In genomic region chr5:139513434-139513833, GRCh38 we compare ENCODE assay signal across 8 cellular contexts. TPM values are rescaled to one million over a fixed set of nuclear protein-coding genes. Genes with fewer than 3 reads are reported as not detected.
DNase-seq lines count a peak whose midpoint lies in the region; ATAC-seq, FAIRE-seq and TF ChIP-seq lines count a peak whose summit lies in the region.
"Not testable (repeated sequence)": the region's sequence is repeated elsewhere in the genome, so short reads cannot be mapped to it uniquely, and the experiment has no call there.

No MANE protein-coding gene starts in this region.

- WGBS in HepG2 (ENCODE audit: low lambda C conversion rate) = 82% methylated on average over 5 of the region's 5 CpGs

- TF ChIP-seq EP300 in HepG2 (IDR thresholded peaks at IDR 0.05; ENCODE audit: low read depth in 2 of 2, low read length in 2 of 2); HepG2 (CRISPR knock-in tag; IDR thresholded peaks at IDR 0.05; ENCODE audit: borderline replicate concordance): not testable (repeated sequence)

- H3K4me1 ChIP-seq in KMS-11 (ENCODE audit: low read depth, poor library complexity, severe bottlenecking) = peaks cover 50% of the 10 kb centered on the region
- H3K4me1 ChIP-seq in OCI-LY3 (ENCODE audit: low read length) = peaks cover 29% of the 10 kb centered on the region
- peaks cover 13% of the 10 kb centered on the region for H3K4me1 ChIP-seq in HepG2 (ENCODE audit: insufficient read depth, low read length)

- not testable (repeated sequence) for H3K9me3 ChIP-seq in OCI-LY3 (ENCODE audit: insufficient read depth, low read length); HepG2 (ENCODE audit: low read length)

- intact Hi-C loops in HepG2 (cut with micrococcal nuclease; ENCODE audit: unreplicated experiment) = loop anchor here (1.0 kb wide), 1 partner anchor 91 kb away; no protein-coding TSS in a partner anchor

- H3K9ac ChIP-seq in KMS-11; OCI-LY3 (ENCODE audit: low read length); HepG2 (ENCODE audit: insufficient read depth, low read depth, low read length): not testable (repeated sequence)

- H3K79me2 ChIP-seq in KMS-11 (ENCODE audit: insufficient read depth, low read depth); OCI-LY3 (ENCODE audit: low read length); HepG2 (ENCODE audit: insufficient read depth, low read length): not testable (repeated sequence)

- TF ChIP-seq POLR2A in HepG2 (IDR thresholded peaks at IDR 0.05; ENCODE audit: insufficient read depth in 1 of 2, low read depth in 2 of 2, low read length in 2 of 2) = not testable (repeated sequence)

- ATAC-seq in HepG2 = peak; percentile 75

- in situ Hi-C loops in HepG2 (cut with HindIII; ENCODE audit: extremely low pct_ligation_motif_present, low pct_unique_long_range_greater_than_20kb) = not testable (repeated sequence)

- not testable (repeated sequence) for H3K27ac ChIP-seq in KMS-11; OCI-LY3 (ENCODE audit: low read length); HepG2 (ENCODE audit: extremely low read length, insufficient read depth, low read length)

- POLR2A ChIA-PET in HepG2 (lab: Yijun Ruan, JAX) = interaction anchor here (0.9 to 2.4 kb wide), 6 partner anchors 8 to 91 kb away, joined by 3 to 23 read pairs (median 3); partner anchors contain the start of genes DNAJC18 and UBE2D2

- TF ChIP-seq CTCF in GM20000 (IDR thresholded peaks at IDR 0.05; ENCODE audit: extremely low read depth, missing control alignments) (peak; percentile 80), KMS-11 (conservative IDR thresholded peaks at IDR 0.05; ENCODE audit: low read depth, low read length) (peak; percentile 78), OCI-LY3 (IDR thresholded peaks at IDR 0.05; ENCODE audit: low read depth, low read length) (peak; percentile 74), HepG2 (CRISPR knock-in tag; IDR thresholded peaks at IDR 0.05) (peak; percentile 94)

- H4K20me1 ChIP-seq in KMS-11 (ENCODE audit: insufficient read depth); OCI-LY3 (ENCODE audit: insufficient read depth, low read length); HepG2 (ENCODE audit: insufficient read depth, low read length): not testable (repeated sequence)

- H3K4me3 ChIP-seq in KMS-11 (IDR thresholded peaks at IDR 0.05; ENCODE audit: insufficient read depth, low read depth, low read length); OCI-LY3 (ENCODE audit: low read length); HepG2 (replicated peaks in 1 of 3; ENCODE audit: insufficient read depth in 1 of 3, low read depth in 2 of 3, low read length in 3 of 3): not testable (repeated sequence)

- CTCF ChIA-PET in HepG2 (lab: Yijun Ruan, JAX; ENCODE audit: low intra/inter-chr PET ratio, low total read pairs) = interaction anchor here (1.3 to 3.2 kb wide), 2 partner anchors 91 to 128 kb away, joined by 4 to 60 read pairs; no protein-coding TSS in a partner anchor

- not testable (repeated sequence) for H2AFZ ChIP-seq in KMS-11 (ENCODE audit: low read depth); HepG2 (ENCODE audit: low read length)
- H2AFZ ChIP-seq in OCI-LY3 (ENCODE audit: low read depth, low read length) = peak overlapping the region; percentile 53; the same call in 1 of the 2 replicates

- DNase-seq in C1 segment of cervical spinal cord (lab: John Stamatoyannopoulos, UW) (peak in 12 of 14 donors; percentile 13 to 74 (median 37)), GM20000 (ENCODE audit: low spot score) (peak; percentile 76), dermis blood vessel endothelial cell (peak; percentile 91), HepG2 (ENCODE audit: low spot score) (peak; percentile 76)
- peak; percentile 28 to 49 (median 45) for DNase-seq in activated CD8-positive, alpha-beta memory T cell treated with anti-CD3 and anti-CD28 coated beads for 48 hours (ENCODE audit: low read depth in 2 of 3, low spot score in 2 of 3)
- peak; percentile 67 to 70 for DNase-seq in stimulated activated CD4-positive, alpha-beta T cell treated with anti-CD3 and anti-CD28 coated beads, Interleukin-2, amount 100 ng/mL, for 48 hours

- not testable (repeated sequence) for H3K27me3 ChIP-seq in KMS-11 (ENCODE audit: insufficient read depth, low read depth); OCI-LY3 (ENCODE audit: low read depth, low read length); HepG2 (ENCODE audit: control insufficient read depth in 1 of 2, insufficient read depth in 2 of 2, low read length in 2 of 2)

- BruUV-seq in HepG2 (replicated peaks; lab: Mats Ljungman, UMichigan) = not testable (repeated sequence)

- not testable (repeated sequence) for H3K36me3 ChIP-seq in KMS-11 (ENCODE audit: insufficient read depth); OCI-LY3 (replicated peaks; ENCODE audit: low read depth, low read length)
- peaks cover 5 to 28% of the 10 kb centered on the region in 2 experiments; a peak in 4 of 5 replicates for H3K36me3 ChIP-seq in HepG2 (replicated peaks in 1 of 2; ENCODE audit: control insufficient read depth in 1 of 2, insufficient read depth in 2 of 2, low read length in 2 of 2)

- TF ChIP-seq RAD21 in HepG2 (CRISPR knock-in tag; IDR thresholded peaks at IDR 0.05) = peak; percentile 83

- peak; percentile 74 for FAIRE-seq in HepG2 (lab: Jason Lieb, UNC)

- not testable (repeated sequence) for H3K4me2 ChIP-seq in KMS-11; HepG2 (ENCODE audit: low read depth, low read length)
- H3K4me2 ChIP-seq in OCI-LY3 (ENCODE audit: low read length) = peak overlapping the region; percentile 21; the same call in 1 of the 2 replicates

RNA-seq across cellular contexts. Expression of gene STING1, which starts 30.9 kb away (rescaled TPM):
- total RNA-seq in dermis blood vessel endothelial cell (36.9 and 69.6 TPM in 2 replicates), HepG2 (2016; rRNA removed; fragmentation: Illumina TruSeq; extraction: Trizol) (0.56 and 1.3 TPM in 2 replicates)
- 0.40 and 0.71 TPM in 2 replicates for total RNA-seq in HepG2 (2016; cell fraction: cytosol; rRNA removed; fragmentation: Illumina TruSeq; extraction: Trizol; ENCODE audit: low read depth)
- 0.59 and 1.8 TPM in 2 replicates for total RNA-seq in HepG2 (2016; cell fraction: insoluble cytoplasmic fraction; rRNA removed; fragmentation: Illumina TruSeq; extraction: Trizol)
- total RNA-seq in HepG2 (2016; cell fraction: membrane; rRNA removed; fragmentation: Illumina TruSeq; extraction: Trizol) = 1.0 and 1.5 TPM in 2 replicates
- total RNA-seq in HepG2 (2016; cell fraction: nucleus; rRNA removed; fragmentation: Illumina TruSeq; extraction: Trizol) = 2.5 and 3.9 TPM in 2 replicates
- polyA plus RNA-seq in HepG2 (2011; rRNA removed) = 4.4 and 5.1 TPM in 2 replicates
- 2.4 and 3.4 TPM in 2 replicates for polyA plus RNA-seq in HepG2 (2011; cell fraction: cytosol; rRNA removed)
- polyA plus RNA-seq in HepG2 (2011; cell fraction: nucleus; rRNA removed) = 22.3 and 29.1 TPM in 2 replicates
- 2.3 and 2.4 TPM in 2 replicates for polyA plus RNA-seq in HepG2 (2012)
- polyA plus RNA-seq in HepG2 (2016; cell fraction: cytosol; fragmentation: Illumina TruSeq; extraction: Trizol; ENCODE audit: low read depth) = 0.61 and 0.71 TPM in 2 replicates
- polyA plus RNA-seq in HepG2 (2016; cell fraction: insoluble cytoplasmic fraction; fragmentation: Illumina TruSeq; extraction: Trizol; ENCODE audit: low read depth) = 1.1 and 1.5 TPM in 2 replicates
- 0.69 and 1.1 TPM in 2 replicates for polyA plus RNA-seq in HepG2 (2016; cell fraction: membrane; fragmentation: Illumina TruSeq; extraction: Trizol; ENCODE audit: low read depth)
- polyA plus RNA-seq in HepG2 (2016; cell fraction: nucleus; fragmentation: Illumina TruSeq; extraction: Trizol; ENCODE audit: insufficient read depth, low read depth) = 4.0 and 5.3 TPM in 2 replicates
- polyA minus RNA-seq in HepG2 (2011; rRNA and poly(A)+ RNA removed; ENCODE audit: low replicate concordance) = 3.6 and 36.7 TPM in 2 replicates
- 2.2 and 3.8 TPM in 2 replicates for polyA minus RNA-seq in HepG2 (2011; cell fraction: cytosol; rRNA and poly(A)+ RNA removed)
- polyA minus RNA-seq in HepG2 (2011; cell fraction: nucleus; rRNA and poly(A)+ RNA removed) = 4.4 and 5.2 TPM in 2 replicates

RNA-seq across cellular contexts. Expression of gene SMIM33, which starts 42.6 kb away (rescaled TPM):
- total RNA-seq in dermis blood vessel endothelial cell = not detected in 2 replicates
- not detected in 2 replicates for total RNA-seq in HepG2 (2016; rRNA removed; fragmentation: Illumina TruSeq; extraction: Trizol)
- total RNA-seq in HepG2 (2016; cell fraction: cytosol; rRNA removed; fragmentation: Illumina TruSeq; extraction: Trizol; ENCODE audit: low read depth) = not detected in 2 replicates
- not detected in 2 replicates for total RNA-seq in HepG2 (2016; cell fraction: insoluble cytoplasmic fraction; rRNA removed; fragmentation: Illumina TruSeq; extraction: Trizol)
- not detected in 2 replicates for total RNA-seq in HepG2 (2016; cell fraction: membrane; rRNA removed; fragmentation: Illumina TruSeq; extraction: Trizol)
- total RNA-seq in HepG2 (2016; cell fraction: nucleus; rRNA removed; fragmentation: Illumina TruSeq; extraction: Trizol) = not detected in 2 replicates
- polyA plus RNA-seq in HepG2 (2011; rRNA removed) = 0.03 TPM in 1 of 2 replicates, not detected in the other
- polyA plus RNA-seq in HepG2 (2011; cell fraction: cytosol; rRNA removed) = not detected in 2 replicates
- not detected in 2 replicates for polyA plus RNA-seq in HepG2 (2011; cell fraction: nucleus; rRNA removed)
- not detected in 2 replicates for polyA plus RNA-seq in HepG2 (2012)
- not detected in 2 replicates for polyA plus RNA-seq in HepG2 (2016; cell fraction: cytosol; fragmentation: Illumina TruSeq; extraction: Trizol; ENCODE audit: low read depth)
- polyA plus RNA-seq in HepG2 (2016; cell fraction: insoluble cytoplasmic fraction; fragmentation: Illumina TruSeq; extraction: Trizol; ENCODE audit: low read depth) = not detected in 2 replicates
- not detected in 2 replicates for polyA plus RNA-seq in HepG2 (2016; cell fraction: membrane; fragmentation: Illumina TruSeq; extraction: Trizol; ENCODE audit: low read depth)
- not detected in 2 replicates for polyA plus RNA-seq in HepG2 (2016; cell fraction: nucleus; fragmentation: Illumina TruSeq; extraction: Trizol; ENCODE audit: insufficient read depth, low read depth)
- polyA minus RNA-seq in HepG2 (2011; rRNA and poly(A)+ RNA removed; ENCODE audit: low replicate concordance) = 0.18 TPM in 1 of 2 replicates, not detected in the other
- not detected in 2 replicates for polyA minus RNA-seq in HepG2 (2011; cell fraction: cytosol; rRNA and poly(A)+ RNA removed)
- polyA minus RNA-seq in HepG2 (2011; cell fraction: nucleus; rRNA and poly(A)+ RNA removed) = not detected in 2 replicates

RNA-seq across cellular contexts. Expression of gene UBE2D2, which starts 47.7 kb away (rescaled TPM):
- 68.5 and 71.6 TPM in 2 replicates for total RNA-seq in dermis blood vessel endothelial cell
- 109 and 118 TPM in 2 replicates for total RNA-seq in HepG2 (2016; rRNA removed; fragmentation: Illumina TruSeq; extraction: Trizol)
- total RNA-seq in HepG2 (2016; cell fraction: cytosol; rRNA removed; fragmentation: Illumina TruSeq; extraction: Trizol; ENCODE audit: low read depth) = 111 and 139 TPM in 2 replicates
- 93.2 and 113 TPM in 2 replicates for total RNA-seq in HepG2 (2016; cell fraction: insoluble cytoplasmic fraction; rRNA removed; fragmentation: Illumina TruSeq; extraction: Trizol)
- 196 and 210 TPM in 2 replicates for total RNA-seq in HepG2 (2016; cell fraction: membrane; rRNA removed; fragmentation: Illumina TruSeq; extraction: Trizol)
- 43.4 and 55.4 TPM in 2 replicates for total RNA-seq in HepG2 (2016; cell fraction: nucleus; rRNA removed; fragmentation: Illumina TruSeq; extraction: Trizol)
- polyA plus RNA-seq in HepG2 (2011; rRNA removed) = 59.9 and 79.1 TPM in 2 replicates
- 23.8 and 37.3 TPM in 2 replicates for polyA plus RNA-seq in HepG2 (2011; cell fraction: cytosol; rRNA removed)
- 22.3 and 35.1 TPM in 2 replicates for polyA plus RNA-seq in HepG2 (2011; cell fraction: nucleus; rRNA removed)
- polyA plus RNA-seq in HepG2 (2012) = 154 and 174 TPM in 2 replicates
- 266 and 332 TPM in 2 replicates for polyA plus RNA-seq in HepG2 (2016; cell fraction: cytosol; fragmentation: Illumina TruSeq; extraction: Trizol; ENCODE audit: low read depth)
- polyA plus RNA-seq in HepG2 (2016; cell fraction: insoluble cytoplasmic fraction; fragmentation: Illumina TruSeq; extraction: Trizol; ENCODE audit: low read depth) = 161 and 175 TPM in 2 replicates
- polyA plus RNA-seq in HepG2 (2016; cell fraction: membrane; fragmentation: Illumina TruSeq; extraction: Trizol; ENCODE audit: low read depth) = 293 and 345 TPM in 2 replicates
- polyA plus RNA-seq in HepG2 (2016; cell fraction: nucleus; fragmentation: Illumina TruSeq; extraction: Trizol; ENCODE audit: insufficient read depth, low read depth) = 120 and 128 TPM in 2 replicates
- 14.5 and 25.8 TPM in 2 replicates for polyA minus RNA-seq in HepG2 (2011; rRNA and poly(A)+ RNA removed; ENCODE audit: low replicate concordance)
- 41.2 and 47.5 TPM in 2 replicates for polyA minus RNA-seq in HepG2 (2011; cell fraction: cytosol; rRNA and poly(A)+ RNA removed)
- 32.2 and 38.5 TPM in 2 replicates for polyA minus RNA-seq in HepG2 (2011; cell fraction: nucleus; rRNA and poly(A)+ RNA removed)

RNA-seq across cellular contexts. Expression of gene ECSCR, which starts 50.9 kb away (rescaled TPM):
- total RNA-seq in dermis blood vessel endothelial cell (404 and 423 TPM in 2 replicates), HepG2 (2016; rRNA removed; fragmentation: Illumina TruSeq; extraction: Trizol) (not detected in 2 replicates)
- not detected in 2 replicates for total RNA-seq in HepG2 (2016; cell fraction: cytosol; rRNA removed; fragmentation: Illumina TruSeq; extraction: Trizol; ENCODE audit: low read depth)
- 0.18 TPM in 1 of 2 replicates, not detected in the other for total RNA-seq in HepG2 (2016; cell fraction: insoluble cytoplasmic fraction; rRNA removed; fragmentation: Illumina TruSeq; extraction: Trizol)
- total RNA-seq in HepG2 (2016; cell fraction: membrane; rRNA removed; fragmentation: Illumina TruSeq; extraction: Trizol) = 0.34 and 0.48 TPM in 2 replicates
- total RNA-seq in HepG2 (2016; cell fraction: nucleus; rRNA removed; fragmentation: Illumina TruSeq; extraction: Trizol) = not detected in 2 replicates
- 0.13 and 0.18 TPM in 2 replicates for polyA plus RNA-seq in HepG2 (2011; rRNA removed)
- 0.07 TPM in 1 of 2 replicates, not detected in the other for polyA plus RNA-seq in HepG2 (2011; cell fraction: cytosol; rRNA removed)
- polyA plus RNA-seq in HepG2 (2011; cell fraction: nucleus; rRNA removed) = 0.14 and 0.27 TPM in 2 replicates
- not detected in 2 replicates for polyA plus RNA-seq in HepG2 (2012)
- polyA plus RNA-seq in HepG2 (2016; cell fraction: cytosol; fragmentation: Illumina TruSeq; extraction: Trizol; ENCODE audit: low read depth) = 0.46 and 0.48 TPM in 2 replicates
- polyA plus RNA-seq in HepG2 (2016; cell fraction: insoluble cytoplasmic fraction; fragmentation: Illumina TruSeq; extraction: Trizol; ENCODE audit: low read depth) = not detected in 2 replicates
- polyA plus RNA-seq in HepG2 (2016; cell fraction: membrane; fragmentation: Illumina TruSeq; extraction: Trizol; ENCODE audit: low read depth) = not detected in 2 replicates
- not detected in 2 replicates for polyA plus RNA-seq in HepG2 (2016; cell fraction: nucleus; fragmentation: Illumina TruSeq; extraction: Trizol; ENCODE audit: insufficient read depth, low read depth)
- 0.86 TPM in 1 of 2 replicates, not detected in the other for polyA minus RNA-seq in HepG2 (2011; rRNA and poly(A)+ RNA removed; ENCODE audit: low replicate concordance)
- not detected in 2 replicates for polyA minus RNA-seq in HepG2 (2011; cell fraction: cytosol; rRNA and poly(A)+ RNA removed)
- polyA minus RNA-seq in HepG2 (2011; cell fraction: nucleus; rRNA and poly(A)+ RNA removed) = not detected in 2 replicates

Comparison
In these comparisons a context has a peak if more than half of its experiments do, and no peak if none do; other contexts are left out.
1. DNase-seq: peak in every context shown above with its lines; median percentile 91 in dermis blood vessel endothelial cell; 76 in GM20000; 76 in HepG2; 68 in stimulated activated CD4-positive, alpha-beta T cell treated with anti-CD3 and anti-CD28 coated beads, Interleukin-2, amount 100 ng/mL, for 48 hours; 45 in activated CD8-positive, alpha-beta memory T cell treated with anti-CD3 and anti-CD28 coated beads for 48 hours; 37 in C1 segment of cervical spinal cord.